In the genomic region with DNA sequence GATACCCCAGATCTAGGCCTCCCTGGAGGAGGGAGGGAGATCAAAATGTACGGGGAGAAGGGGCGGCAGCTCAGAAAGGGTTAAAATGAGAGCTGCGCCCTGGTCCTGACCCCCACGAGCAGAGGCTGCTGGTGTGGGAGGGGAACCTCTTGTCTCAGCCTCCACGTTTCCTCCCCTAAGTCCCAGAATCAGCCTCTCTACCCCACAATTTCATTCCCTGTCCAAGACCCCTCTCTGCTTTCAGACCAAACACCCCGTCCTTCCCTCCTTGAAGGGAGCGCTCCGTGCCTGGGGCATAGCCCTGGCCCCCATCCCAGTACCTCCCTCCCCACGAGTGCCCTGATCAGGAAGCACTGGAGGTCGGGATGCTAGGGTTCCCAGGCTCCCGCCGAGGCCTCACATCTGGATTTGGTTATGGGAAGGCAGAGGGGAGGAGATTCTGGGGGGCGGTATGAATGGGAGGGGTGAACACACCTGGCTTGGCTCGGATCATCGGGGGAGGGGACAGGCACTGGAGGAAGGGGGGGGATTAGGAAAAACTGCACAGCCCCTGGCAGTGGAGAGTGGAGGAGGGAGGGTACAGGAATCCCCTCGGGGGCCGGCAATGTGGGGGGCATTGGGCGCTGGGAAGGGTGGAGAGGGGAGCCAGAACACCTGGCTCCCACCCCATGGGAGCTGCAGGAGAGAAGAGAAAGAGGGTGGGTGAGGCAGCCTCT, we compare ENCODE assay signal across 10 cellular contexts. TPM values are rescaled to one million over a fixed set of nuclear protein-coding genes. Genes with fewer than 3 reads are reported as not detected.
DNase-seq lines count a peak whose midpoint lies in the region; ATAC-seq and TF ChIP-seq lines count a peak whose summit lies in the region.
"Had no signal": no experiment of that assay in that cellular context is flagged by ENCODE, and none has a peak within 500 bp of the region (broad histone marks: within the 10 kb centered on the region; RNA-seq: fewer than 3 reads in every experiment).

No MANE protein-coding gene starts in this region.

- H3K36me3 ChIP-seq in SK-N-MC (ENCODE audit: insufficient read depth, low read length) (peaks cover 46% of the 10 kb centered on the region), gastroesophageal sphincter (peaks cover 0 to 45% of the 10 kb centered on the region in 2 donors), trophoblast cell (ENCODE audit: control insufficient read depth in 1 of 2, insufficient read depth in 2 of 2, low read length in 2 of 2) (peaks cover 46 to 48% of the 10 kb centered on the region in 2 experiments)

- H3K79me1 ChIP-seq in trophoblast cell (ENCODE audit: low read length): peaks cover 30% of the 10 kb centered on the region

- 15 to 27% methylated on average over 4 to 6 of the region's 18 CpGs for WGBS in gastroesophageal sphincter (ENCODE audit: low coverage in 1 of 2), 2 donors
- WGBS in trophoblast cell (ENCODE audit: extremely low coverage, insufficient coverage, insufficient read length): no CpG with 5 or more reads among the region's 18 CpGs

- peak overlapping the region; percentile 63 for H3K4me2 ChIP-seq in trophoblast cell (ENCODE audit: low read length)

- peaks cover 29% of the 10 kb centered on the region for H3K79me2 ChIP-seq in trophoblast cell (ENCODE audit: control insufficient read depth, insufficient read depth, low read length, poor library complexity)

- H2AFZ ChIP-seq in trophoblast cell (ENCODE audit: insufficient read depth, low read length, poor library complexity): no peak overlapping the region

- peak; percentile 12 for DNase-seq in AG08396 (ENCODE audit: low spot score)
- no peak for DNase-seq in SK-N-MC (ENCODE audit: low read depth, low spot score)
- DNase-seq in trophoblast cell: no peak
- no peak for DNase-seq in DMS79 treated with DMSO at 0.1 percent for 48 hours (lab: John Stamatoyannopoulos, UW)
- no peak for DNase-seq in stimulated activated CD4-positive, alpha-beta T cell treated with anti-CD3 and anti-CD28 coated beads, Interleukin-4, amount 100 ng/mL, for 24 hours
- DNase-seq: T1000 had no signal

- H3K9me3 ChIP-seq in SK-N-MC (ENCODE audit: low read depth, low read length) (no peaks in the 10 kb centered on the region), gastroesophageal sphincter (no peaks in the 10 kb centered on the region), trophoblast cell (ENCODE audit: insufficient read depth, low read depth, low read length) (no peaks in the 10 kb centered on the region)

- no peak overlapping the region for H4K12ac ChIP-seq in trophoblast cell (ENCODE audit: low read depth, low read length)

- H2AK5ac ChIP-seq in trophoblast cell (ENCODE audit: low read length): peak overlapping the region; percentile 38

- no peak overlapping the region for H2BK5ac ChIP-seq in trophoblast cell (ENCODE audit: low read depth, low read length, poor library complexity)

- no peak overlapping the region for H3K27ac ChIP-seq in SK-N-MC
- H3K27ac ChIP-seq in gastroesophageal sphincter: peak overlapping the region in 3 of 4 donors; percentile 85 to 93 (median 87)
- no peak overlapping the region for H3K27ac ChIP-seq in trophoblast cell (ENCODE audit: low read depth, low read length)

- H4K91ac ChIP-seq in trophoblast cell (ENCODE audit: low read depth, low read length): no peak overlapping the region

- ATAC-seq in gastroesophageal sphincter (no peak), GM21360 (IDR thresholded peaks at IDR 0.05; ENCODE audit: unreplicated experiment) (no peak), HG03139 (IDR thresholded peaks at IDR 0.05; ENCODE audit: unreplicated experiment) (no peak)
- ATAC-seq: activated T-helper 17 cell treated with anti-CD3 and anti-CD28 coated beads, Interleukin-2, amount 50 U/mL, for 72 hours had no signal

- peak overlapping the region; percentile 71 for H3K4ac ChIP-seq in trophoblast cell (ENCODE audit: low read depth, low read length)

- no peak for TF ChIP-seq CTCF in gastroesophageal sphincter (IDR thresholded peaks at IDR 0.05)

- no peak overlapping the region for H2BK120ac ChIP-seq in trophoblast cell (ENCODE audit: insufficient read depth, low read length, poor library complexity)

- no peak for TF ChIP-seq POLR2A in gastroesophageal sphincter (IDR thresholded peaks at IDR 0.05)

- no peak overlapping the region for H3K23ac ChIP-seq in trophoblast cell (ENCODE audit: low read length)

- H3K27me3 ChIP-seq in gastroesophageal sphincter: no peaks in the 10 kb centered on the region
- no peaks in the 10 kb centered on the region for H3K27me3 ChIP-seq in trophoblast cell (ENCODE audit: insufficient read depth, low read length)

- peak overlapping the region; percentile 30 for H3K9ac ChIP-seq in SK-N-MC (ENCODE audit: insufficient read length)
- no peak overlapping the region for H3K9ac ChIP-seq in trophoblast cell (ENCODE audit: low read length)

- H4K8ac ChIP-seq in trophoblast cell (ENCODE audit: low read depth, low read length): no peak overlapping the region

- TF ChIP-seq EP300 in gastroesophageal sphincter (IDR thresholded peaks at IDR 0.05): no peak

- no peak overlapping the region for H2BK12ac ChIP-seq in trophoblast cell (ENCODE audit: low read length)

- peak overlapping the region; percentile 12 for H3K18ac ChIP-seq in trophoblast cell (ENCODE audit: low read length)

- H3K4me1 ChIP-seq in gastroesophageal sphincter (peaks cover 0 to 51% (median 13%) of the 10 kb centered on the region in 3 donors), trophoblast cell (ENCODE audit: control insufficient read depth in 1 of 2, insufficient read depth in 2 of 2, low read length in 2 of 2) (peaks cover 13 to 19% of the 10 kb centered on the region in 2 experiments)

- no peak overlapping the region for H3K14ac ChIP-seq in trophoblast cell (ENCODE audit: low read length)

- H3K4me3 ChIP-seq in SK-N-MC (peak overlapping the region; percentile 91), gastroesophageal sphincter (peak overlapping the region in 1 of 2 donors; percentile 80), trophoblast cell (ENCODE audit: low read depth, low read length) (peak overlapping the region; percentile 91)

RNA-seq across cellular contexts. Expression of a gene that starts 2.7 kb away (rescaled TPM):
- 10 to 100 TPM; 19.0 to 55.6 (median 41.5) TPM for total RNA-seq in gastroesophageal sphincter
- 103 and 106 TPM in 2 replicates for polyA plus RNA-seq in trophoblast cell (2013)

RNA-seq across cellular contexts. Expression of a gene that starts 27.9 kb away (rescaled TPM):
- total RNA-seq in gastroesophageal sphincter: 10 to 100 TPM; 11.2 to 32.9 (median 20.2) TPM
- polyA plus RNA-seq in trophoblast cell (2013): 18.4 and 20.0 TPM in 2 replicates

RNA-seq across cellular contexts. Expression of a gene that starts 42.5 kb away (rescaled TPM):
- total RNA-seq in gastroesophageal sphincter: 10 to 100 TPM; 71.9 to 94.3 (median 89.5) TPM
- polyA plus RNA-seq in trophoblast cell (2013): 75.4 and 76.0 TPM in 2 replicates

RNA-seq across cellular contexts. Expression of a gene that starts 50.2 kb away (rescaled TPM):
- total RNA-seq in gastroesophageal sphincter: 10 to 100 TPM; 47.5 to 73.4 (median 57.0) TPM
- 115 and 117 TPM in 2 replicates for polyA plus RNA-seq in trophoblast cell (2013)

Comparison
In these comparisons a context has a peak if more than half of its experiments do, and no peak if none do; other contexts are left out.
1. H3K27ac ChIP-seq: peak in gastroesophageal sphincter (3 of 4); none in SK-N-MC (single experiment) and trophoblast cell (single experiment).